In the genomic region with DNA sequence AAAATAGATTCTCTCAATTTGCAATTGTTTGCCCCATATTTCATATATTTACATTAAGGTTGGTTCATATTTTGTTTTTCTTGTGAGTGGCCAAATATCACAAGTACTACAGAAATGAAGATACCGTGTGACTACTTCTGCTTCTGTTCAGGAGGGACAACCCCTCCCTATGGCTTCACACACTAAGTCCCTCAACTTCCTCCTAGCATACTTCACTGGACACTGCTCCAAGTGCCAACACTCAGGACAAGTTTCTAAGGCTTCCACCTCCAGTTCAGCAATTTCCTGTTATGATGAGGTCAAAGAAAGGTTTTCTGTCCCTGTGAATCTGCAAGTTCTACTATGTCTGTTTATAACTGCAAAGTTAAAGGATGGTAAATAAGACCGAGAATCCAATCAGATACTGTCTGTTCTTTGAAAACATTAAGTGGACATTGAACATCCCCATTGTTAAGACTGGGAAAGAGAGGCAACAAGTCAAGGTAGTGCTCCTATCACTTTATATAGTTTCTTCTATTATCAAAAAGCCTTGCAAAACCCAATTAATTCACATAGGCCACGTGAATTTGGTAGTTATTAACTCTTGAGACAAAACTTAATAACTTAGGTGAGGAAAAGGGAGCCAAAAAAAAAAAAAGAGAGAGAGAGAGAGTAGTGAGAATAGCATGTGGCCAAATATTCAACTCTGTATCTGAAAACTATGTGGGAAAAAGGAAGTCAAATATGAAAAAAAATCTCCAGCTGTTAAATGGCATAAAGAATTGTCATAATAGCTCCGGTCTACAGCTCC, we compare ENCODE assay signal across 8 cellular contexts.
DNase-seq lines count a peak whose midpoint lies in the region; ATAC-seq and TF ChIP-seq lines count a peak whose summit lies in the region.

No MANE protein-coding gene starts in this region.

- no peak overlapping the region for H3K4me3 ChIP-seq in OCI-LY3 (ENCODE audit: low read length)

- no peak overlapping the region for H3K9ac ChIP-seq in OCI-LY3 (ENCODE audit: low read length)

- peaks cover 15% of the 10 kb centered on the region for H3K4me1 ChIP-seq in OCI-LY3 (ENCODE audit: low read length)
- peaks cover 24% of the 10 kb centered on the region for H3K4me1 ChIP-seq in foreskin keratinocyte

- no peak overlapping the region for H2AFZ ChIP-seq in OCI-LY3 (ENCODE audit: low read depth, low read length)

- H3K27ac Mint-ChIP-seq in stimulated activated naive CD8-positive, alpha-beta T cell treated with anti-CD3 and anti-CD28 coated beads, Interleukin-15, amount 100 ng/mL, for 72 hours = no peak overlapping the region

- H3K27me3 ChIP-seq in OCI-LY3 (ENCODE audit: low read depth, low read length) (no peaks in the 10 kb centered on the region), foreskin keratinocyte (no peaks in the 10 kb centered on the region)

- no peaks in the 10 kb centered on the region for H3K9me3 Mint-ChIP-seq in stimulated activated naive CD8-positive, alpha-beta T cell treated with anti-CD3 and anti-CD28 coated beads, Interleukin-15, amount 100 ng/mL, for 72 hours

- peaks cover 5% of the 10 kb centered on the region for H3K4me1 Mint-ChIP-seq in stimulated activated naive CD8-positive, alpha-beta T cell treated with anti-CD3 and anti-CD28 coated beads, Interleukin-15, amount 100 ng/mL, for 72 hours

- H3K4me2 ChIP-seq in OCI-LY3 (ENCODE audit: low read length) = peak overlapping the region; percentile 21; the same call in 1 of the 2 replicates

- H3K79me2 ChIP-seq in OCI-LY3 (ENCODE audit: low read length) = no peaks in the 10 kb centered on the region

- H3K36me3 ChIP-seq in OCI-LY3 (replicated peaks; ENCODE audit: low read depth, low read length) = no peaks in the 10 kb centered on the region

- H3K4me3 Mint-ChIP-seq in stimulated activated naive CD8-positive, alpha-beta T cell treated with anti-CD3 and anti-CD28 coated beads, Interleukin-15, amount 100 ng/mL, for 72 hours = peak overlapping the region; percentile 36 to 49

- ATAC-seq in GM18520 (IDR thresholded peaks at IDR 0.05; ENCODE audit: unreplicated experiment) (peak; percentile 100), HG02610 (IDR thresholded peaks at IDR 0.05; ENCODE audit: unreplicated experiment) (peak; percentile 100), foreskin keratinocyte (peak; percentile 22)
- no peak for ATAC-seq in stimulated activated naive CD8-positive, alpha-beta T cell treated with anti-CD3 and anti-CD28 coated beads, Interleukin-15, amount 100 ng/mL, for 72 hours

- H3K9me3 ChIP-seq in OCI-LY3 (ENCODE audit: insufficient read depth, low read length) = no peaks in the 10 kb centered on the region

- H3K27ac ChIP-seq in OCI-LY3 (ENCODE audit: low read length) = peak overlapping the region; percentile 51
- peak overlapping the region; percentile 79 for H3K27ac ChIP-seq in foreskin keratinocyte

- TF ChIP-seq CTCF in OCI-LY3 (IDR thresholded peaks at IDR 0.05; ENCODE audit: low read depth, low read length) = no peak
- no peak for TF ChIP-seq CTCF in foreskin keratinocyte (conservative IDR thresholded peaks at IDR 0.05)

- DNase-seq in foreskin keratinocyte (peak in 1 of 2 donors; percentile 15), NOMO-1 treated with dmso at 0.1 percent for 144 hours (lab: John Stamatoyannopoulos, UW; ENCODE audit: unreplicated experiment) (no peak), SW 1271 (lab: John Stamatoyannopoulos, UW) (no peak)
- DNase-seq in stimulated activated naive CD8-positive, alpha-beta T cell treated with anti-CD3 and anti-CD28 coated beads, Interleukin-15, amount 100 ng/mL, for 72 hours = no peak
- DNase-seq in stimulated activated CD4-positive, alpha-beta T cell treated with anti-CD3 and anti-CD28 coated beads, Interleukin-2, amount 100 ng/mL, for 48 hours = no peak

- peaks cover 18% of the 10 kb centered on the region for H3K27me3 Mint-ChIP-seq in stimulated activated naive CD8-positive, alpha-beta T cell treated with anti-CD3 and anti-CD28 coated beads, Interleukin-15, amount 100 ng/mL, for 72 hours

- no peaks in the 10 kb centered on the region for H4K20me1 ChIP-seq in OCI-LY3 (ENCODE audit: insufficient read depth, low read length)
